Comparison of ENCODE assay signal across 11 cellular contexts in genomic region chr7:36677769-36678435, GRCh38. TPM values are rescaled to one million over a fixed set of nuclear protein-coding genes. Genes with fewer than 3 reads are reported as not detected.
DNase-seq lines count a peak whose midpoint lies in the region; ATAC-seq lines count a peak whose summit lies in the region.
"Had no signal": no experiment of that assay in that cellular context is flagged by ENCODE, and none has a peak within 500 bp of the region (broad histone marks: within the 10 kb centered on the region; RNA-seq: fewer than 3 reads in every experiment).

No MANE protein-coding gene starts in this region.

- no peaks in the 10 kb centered on the region for H3K27me3 Mint-ChIP-seq in stimulated activated naive CD8-positive, alpha-beta T cell treated with anti-CD3 and anti-CD28 coated beads, Interleukin-15, amount 100 ng/mL, for 72 hours

- H3K9me3 Mint-ChIP-seq in stimulated activated naive CD8-positive, alpha-beta T cell treated with anti-CD3 and anti-CD28 coated beads, Interleukin-15, amount 100 ng/mL, for 72 hours = no peaks in the 10 kb centered on the region

- no peak overlapping the region for H3K4me3 ChIP-seq in neuronal stem cell (ENCODE audit: low read length in 2 of 2)
- H3K4me3 ChIP-seq: A549, PC-9 had no signal

- H3K18ac ChIP-seq in neuronal stem cell (ENCODE audit: low read length) = no peak overlapping the region

- H4K91ac ChIP-seq in neuronal stem cell (ENCODE audit: low read depth, low read length, poor library complexity) = no peak overlapping the region

- H3K27me3 ChIP-seq in neuronal stem cell (ENCODE audit: control insufficient read depth in 3 of 3, insufficient read depth in 3 of 3, low read depth in 1 of 3, low read length in 3 of 3) = no peaks in the 10 kb centered on the region

- H2BK120ac ChIP-seq in neuronal stem cell (ENCODE audit: low read depth, low read length) = no peak overlapping the region

- DNase-seq in activated T-cell treated with anti-CD3 and anti-CD28 coated beads for 24 hours (ENCODE audit: low read depth) = peak; percentile 66
- DNase-seq in activated T-cell treated with anti-CD3 and anti-CD28 coated beads, Interleukin-2, amount 50 U/mL, for 1 hour = no peak
- peak; percentile 51 for DNase-seq in activated CD8-positive, alpha-beta memory T cell treated with anti-CD3 and anti-CD28 coated beads, Interleukin-2, amount 50 U/mL, for 24 hours (ENCODE audit: extremely low read depth)
- no peak for DNase-seq in neuronal stem cell (ENCODE audit: low spot score)
- peak; percentile 53 to 74 for DNase-seq in stimulated activated naive CD8-positive, alpha-beta T cell treated with anti-CD3 and anti-CD28 coated beads, Interleukin-15, amount 100 ng/mL, for 72 hours
- no peak for DNase-seq in GF-D8 (lab: John Stamatoyannopoulos, UW)
- no peak for DNase-seq in Right ventricle myocardium inferior (ENCODE audit: missing footprints)
- DNase-seq: PC-9 had no signal

- H3K4me3 Mint-ChIP-seq in stimulated activated naive CD8-positive, alpha-beta T cell treated with anti-CD3 and anti-CD28 coated beads, Interleukin-15, amount 100 ng/mL, for 72 hours = peak overlapping the region; percentile 13 to 71

- no peak overlapping the region for H2AK5ac ChIP-seq in neuronal stem cell (ENCODE audit: low read depth, low read length)

- H3K4me1 ChIP-seq in neuronal stem cell (ENCODE audit: control insufficient read depth in 2 of 2, insufficient read depth in 1 of 2, low read depth in 1 of 2, low read length in 2 of 2) = no peaks in the 10 kb centered on the region
- H3K4me1 ChIP-seq: A549 had no signal

- no peak overlapping the region for H3K27ac ChIP-seq in neuronal stem cell (replicated peaks; ENCODE audit: low read length)
- H3K27ac ChIP-seq: A549, PC-9 had no signal

- no peak overlapping the region for H3K23ac ChIP-seq in neuronal stem cell (ENCODE audit: low read depth, low read length, poor library complexity)

- H2AFZ ChIP-seq in neuronal stem cell (ENCODE audit: low read length) = peak overlapping the region; percentile 78
- H2AFZ ChIP-seq: PC-9 had no signal

- peak; percentile 92 for ATAC-seq in stimulated activated naive CD8-positive, alpha-beta T cell treated with anti-CD3 and anti-CD28 coated beads, Interleukin-15, amount 100 ng/mL, for 72 hours
- no peak for ATAC-seq in HG03175 (IDR thresholded peaks at IDR 0.05; ENCODE audit: unreplicated experiment)
- no peak for ATAC-seq in Right ventricle myocardium inferior
- ATAC-seq: A549 had no signal

- peaks cover 89% of the 10 kb centered on the region for H3K4me1 Mint-ChIP-seq in stimulated activated naive CD8-positive, alpha-beta T cell treated with anti-CD3 and anti-CD28 coated beads, Interleukin-15, amount 100 ng/mL, for 72 hours

- intact Hi-C loops in Right ventricle myocardium inferior (cut with DNase I) = no loop called here

- H4K8ac ChIP-seq in neuronal stem cell (ENCODE audit: low read depth, low read length) = no peak overlapping the region

- H2BK15ac ChIP-seq in neuronal stem cell (ENCODE audit: low read length) = no peak overlapping the region

- H3K9ac ChIP-seq in neuronal stem cell (ENCODE audit: low read depth, low read length, poor library complexity) = no peak overlapping the region

- no peak overlapping the region for H2BK12ac ChIP-seq in neuronal stem cell (ENCODE audit: low read length)

- H3K36me3 ChIP-seq in neuronal stem cell (replicated peaks in 1 of 2; ENCODE audit: control insufficient read depth in 2 of 2, insufficient read depth in 2 of 2, low read length in 2 of 2) = no peaks in the 10 kb centered on the region

- no peak overlapping the region for H3K4ac ChIP-seq in neuronal stem cell (ENCODE audit: low read length)

- no peak overlapping the region for H2BK5ac ChIP-seq in neuronal stem cell (ENCODE audit: low read length)

- WGBS in neuronal stem cell (ENCODE audit: extremely low coverage in 2 of 2, insufficient read length in 2 of 2, insufficient replicate concordance in 1 of 2), 2 donors = no CpG with 5 or more reads among the region's 2 CpGs

- H3K4me2 ChIP-seq in neuronal stem cell (ENCODE audit: insufficient read depth, low read length, poor library complexity, severe bottlenecking) = no peak overlapping the region
- H3K4me2 ChIP-seq: A549, PC-9 had no signal

- no peaks in the 10 kb centered on the region for H3K9me3 ChIP-seq in neuronal stem cell (replicated peaks in 1 of 2; ENCODE audit: control insufficient read depth in 2 of 2, insufficient read depth in 1 of 2, low read depth in 1 of 2, low read length in 2 of 2)
- H3K9me3 ChIP-seq: A549 had no signal

- no peak overlapping the region for H3K14ac ChIP-seq in neuronal stem cell (ENCODE audit: low read length)

- peak overlapping the region; percentile 38 to 97 for H3K27ac Mint-ChIP-seq in stimulated activated naive CD8-positive, alpha-beta T cell treated with anti-CD3 and anti-CD28 coated beads, Interleukin-15, amount 100 ng/mL, for 72 hours

- no peaks in the 10 kb centered on the region for H3K79me1 ChIP-seq in neuronal stem cell (ENCODE audit: low read depth, low read length)

RNA-seq across cellular contexts. Expression of gene AOAH, which starts 46.4 kb away (rescaled TPM):
- 0.70 TPM for polyA plus RNA-seq in neuronal stem cell (2013, experiment 1 of 2)
- 1.1 TPM for polyA plus RNA-seq in neuronal stem cell (2013, experiment 2 of 2)
- 1.9 TPM for total RNA-seq in Right ventricle myocardium inferior
- total RNA-seq: myocyte, PC-9 had no signal

Comparison
In these comparisons a context has a peak if more than half of its experiments do, and no peak if none do; other contexts are left out.
1. DNase-seq: peak in activated T-cell treated with anti-CD3 and anti-CD28 coated beads for 24 hours (single experiment), activated CD8-positive, alpha-beta memory T cell treated with anti-CD3 and anti-CD28 coated beads, Interleukin-2, amount 50 U/mL, for 24 hours (single experiment) and stimulated activated naive CD8-positive, alpha-beta T cell treated with anti-CD3 and anti-CD28 coated beads, Interleukin-15, amount 100 ng/mL, for 72 hours (2 of 2); none in activated T-cell treated with anti-CD3 and anti-CD28 coated beads, Interleukin-2, amount 50 U/mL, for 1 hour (single experiment), neuronal stem cell (single experiment), GF-D8 (single experiment) and Right ventricle myocardium inferior (single experiment).